ENCODE assay signal across 9 cellular contexts in the genomic region with DNA sequence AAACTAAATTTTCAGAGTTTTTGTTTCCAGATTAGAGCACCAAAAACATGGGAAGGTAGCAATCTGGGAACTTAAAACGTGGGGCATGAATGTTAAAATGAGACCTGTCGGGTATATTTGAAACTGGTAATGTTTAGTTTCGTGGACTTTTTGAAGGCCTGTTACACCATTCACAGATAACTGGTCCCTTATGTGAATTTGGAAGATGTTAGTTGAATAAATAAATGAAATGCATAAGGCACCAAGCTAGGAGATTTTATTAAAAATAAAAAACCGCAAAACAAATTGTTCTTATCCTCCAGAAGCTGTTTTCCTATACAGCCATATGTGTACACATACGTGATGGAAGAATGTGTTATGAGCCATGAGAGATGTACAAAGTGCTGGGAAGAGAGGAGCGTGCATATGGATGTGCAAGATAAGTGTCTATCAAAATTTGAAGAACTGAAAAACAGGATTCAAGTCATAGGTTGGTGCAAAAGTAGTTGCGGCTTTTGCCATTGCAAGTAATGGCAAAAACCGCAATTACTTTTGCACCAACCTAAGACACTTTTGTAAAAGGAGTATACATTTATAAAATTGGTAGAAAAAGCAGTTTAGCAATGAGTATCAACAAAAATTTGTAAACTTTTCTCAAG. TPM values are rescaled to one million over a fixed set of nuclear protein-coding genes. Genes with fewer than 3 reads are reported as not detected.
DNase-seq lines count a peak whose midpoint lies in the region; ATAC-seq, FAIRE-seq and TF ChIP-seq lines count a peak whose summit lies in the region.
"Had no signal": no experiment of that assay in that cellular context is flagged by ENCODE, and none has a peak within 500 bp of the region (broad histone marks: within the 10 kb centered on the region; RNA-seq: fewer than 3 reads in every experiment).

No MANE protein-coding gene starts in this region.

- H3K4me1 ChIP-seq in pancreas: peaks cover 0 to 29% (median 10%) of the 10 kb centered on the region in 3 donors

- CTCF ChIA-PET in RWPE1 (lab: Yijun Ruan, JAX): interaction anchor here (0.7 kb wide), 1 partner anchor 28 kb away, joined by 5 read pairs; no protein-coding TSS in a partner anchor

- H3K36me3 Mint-ChIP-seq in T-helper 1 cell treated with Interleukin-12 subunit alpha and Interleukin-12 subunit beta and Interleukin-4 antibody, amounts not matched to agents 30 μg/mL and 1 μg/mL, for 36 hours (ENCODE audit: low read depth): no peaks in the 10 kb centered on the region

- WGBS in pancreas, 2 donors: 24 to 34% methylated on average over 8 of the region's 8 CpGs

- POLR2A ChIA-PET in RWPE1 (lab: Yijun Ruan, JAX; ENCODE audit: low non-redundant PET): no interaction called here

- peaks cover 22% of the 10 kb centered on the region for H3K4me1 Mint-ChIP-seq in T-helper 1 cell treated with Interleukin-12 subunit alpha and Interleukin-12 subunit beta and Interleukin-4 antibody, amounts not matched to agents 30 μg/mL and 1 μg/mL, for 36 hours (ENCODE audit: low read depth)

- H3K27me3 ChIP-seq in pancreas: no peaks in the 10 kb centered on the region

- ATAC-seq in pancreas: no peak

- peak overlapping the region; percentile 95 for H3K27ac ChIP-seq in RWPE1
- peak overlapping the region; percentile 82 to 95 (median 90) for H3K27ac ChIP-seq in pancreas

- DNase-seq in T-helper 1 cell: no peak
- DNase-seq in RWPE1 (ENCODE audit: low spot score): no peak
- no peak for DNase-seq in epithelial cell of esophagus (ENCODE audit: low read depth)
- DNase-seq in pancreas: no peak
- DNase-seq in urothelium cell line (ENCODE audit: low spot score): no peak
- DNase-seq in NCI-H187 treated with DMSO at 0.1 percent for 48 hours (lab: John Stamatoyannopoulos, UW): no peak
- DNase-seq in stimulated activated CD4-positive, alpha-beta T cell treated with anti-CD3 and anti-CD28 coated beads, Interleukin-4, amount 100 ng/mL, for 1 hour: no peak

- peak overlapping the region; percentile 64 for H3K27ac Mint-ChIP-seq in T-helper 1 cell treated with Interleukin-12 subunit alpha and Interleukin-12 subunit beta and Interleukin-4 antibody, amounts not matched to agents 30 μg/mL and 1 μg/mL, for 36 hours

- intact Hi-C loops in pancreas (cut with DNase I): loop anchor here in 1 of 3 donors (10.0 kb wide), 1 partner anchor 60 kb away; no protein-coding TSS in a partner anchor

- H3K4me3 Mint-ChIP-seq in T-helper 1 cell treated with Interleukin-12 subunit alpha and Interleukin-12 subunit beta and Interleukin-4 antibody, amounts not matched to agents 30 μg/mL and 1 μg/mL, for 36 hours: peak overlapping the region; percentile 64

- no peaks in the 10 kb centered on the region for H3K9me3 ChIP-seq in pancreas

- H3K27me3 Mint-ChIP-seq in T-helper 1 cell treated with Interleukin-12 subunit alpha and Interleukin-12 subunit beta and Interleukin-4 antibody, amounts not matched to agents 30 μg/mL and 1 μg/mL, for 36 hours (ENCODE audit: low read depth): peaks cover 21% of the 10 kb centered on the region

- no peak for FAIRE-seq in pancreas (lab: Jason Lieb, UNC)
- no peak for FAIRE-seq in urothelium cell line (lab: Jason Lieb, UNC)
- FAIRE-seq: G401.6 had no signal

- H3K4me3 ChIP-seq in epithelial cell of esophagus (ENCODE audit: low read length): peak overlapping the region; percentile 73
- peak overlapping the region; percentile 53 to 94 (median 86) for H3K4me3 ChIP-seq in pancreas

- H3K9me3 Mint-ChIP-seq in T-helper 1 cell treated with Interleukin-12 subunit alpha and Interleukin-12 subunit beta and Interleukin-4 antibody, amounts not matched to agents 30 μg/mL and 1 μg/mL, for 36 hours: no peaks in the 10 kb centered on the region

- no peak for TF ChIP-seq CTCF in RWPE1 (conservative IDR thresholded peaks at IDR 0.05; ENCODE audit: low read depth)
- no peak for TF ChIP-seq CTCF in epithelial cell of esophagus (IDR thresholded peaks at IDR 0.05; ENCODE audit: insufficient read depth, low read depth, low read length, missing control alignments)
- TF ChIP-seq CTCF in pancreas (IDR thresholded peaks at IDR 0.05): no peak

- no peaks in the 10 kb centered on the region for H3K36me3 ChIP-seq in pancreas

RNA-seq across cellular contexts. Expression of a gene that starts 0.7 kb away (rescaled TPM):
- total RNA-seq in pancreas: 10 to 100 TPM; 10.7 to 14.5 (median 11.9) TPM
- polyA plus RNA-seq in pancreas: 10 to 100 TPM in 1 of 2 donors, 1 to 10 TPM in 1; 6.8 to 14.3 TPM
